ENCODE assay signal across 19 cellular contexts in the genomic region with DNA sequence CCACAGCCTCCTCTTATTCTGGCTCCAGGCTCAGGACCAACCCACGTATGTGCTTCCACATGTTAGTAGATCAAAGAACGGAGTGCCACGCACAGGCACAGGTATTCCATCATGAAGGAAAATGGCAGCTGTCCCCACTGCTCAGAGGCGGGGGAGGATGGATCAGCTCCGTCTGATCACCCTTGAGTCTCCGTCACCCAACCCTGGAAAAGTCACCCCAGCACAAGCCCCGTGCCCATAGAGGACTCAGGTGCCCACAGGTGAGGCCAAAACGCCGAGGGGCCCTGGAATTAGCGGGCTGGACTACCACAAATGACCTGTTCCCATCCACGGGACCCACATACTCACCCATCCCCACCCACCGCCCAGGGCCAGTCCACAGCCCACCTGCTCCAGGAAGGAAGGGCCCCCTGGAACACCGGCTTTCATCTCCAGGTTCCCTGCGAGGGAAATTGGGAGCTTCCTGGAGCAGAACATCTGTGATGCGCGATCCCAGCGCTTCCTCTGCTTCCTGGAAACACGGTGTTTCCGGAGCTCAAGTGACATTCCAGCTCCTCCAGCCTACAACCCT.
"Had no signal": no experiment of that assay in that cellular context is flagged by ENCODE, and none has a peak within 500 bp of the region (broad histone marks: within the 10 kb centered on the region; RNA-seq: fewer than 3 reads in every experiment).

No MANE protein-coding gene starts in this region.

- H3K4me3 ChIP-seq: adrenal gland, MG63, Peyer's patch had no signal

- DNase-seq: activated CD4-positive, alpha-beta T cell treated with anti-CD3 and anti-CD28 coated beads for 48 hours; activated CD4-positive, alpha-beta T cell treated with anti-CD3 and anti-CD28 coated beads, Interleukin-2, amount 50 U/mL, for 4 hours; activated CD4-positive, CD25-positive, alpha-beta regulatory T cell treated with anti-CD3 and anti-CD28 coated beads, Interleukin-2, amount 50 U/mL, for 72 hours; activated CD8-positive, alpha-beta T cell treated with anti-CD3 and anti-CD28 coated beads, Interleukin-2, amount 10 ng/mL, durations not matched to agents 7 days and 5 days; activated naive CD4-positive, alpha-beta T cell treated with anti-CD3 and anti-CD28 coated beads, Interleukin-2, amount 50 U/mL, for 16 hours; activated naive CD8-positive, alpha-beta T cell treated with anti-CD3 and anti-CD28 coated beads, Interleukin-2, amount 10 ng/mL, durations not matched to agents 7 days and 5 days; anterior cingulate cortex; MG63; MV-4-11; NCI-H1092 treated with DMSO at 0.1 percent for 48 hours; NCI-H1436; NCI-H187; NCI-H2081; NCI-H446; NCI-H524; Peyer's patch; SHP77 treated with DMSO at 0.1 percent for 48 hours had no signal

- H3K4me1 ChIP-seq: adrenal gland, Peyer's patch had no signal

- H3K27me3 ChIP-seq: adrenal gland, MG63, Peyer's patch had no signal

- H3K27ac ChIP-seq: adrenal gland, Peyer's patch, RWPE1 had no signal

- H3K9me3 ChIP-seq: adrenal gland, MG63, Peyer's patch had no signal

- ATAC-seq: activated CD8-positive, alpha-beta T cell treated with anti-CD3 and anti-CD28 coated beads, Interleukin-2, amount 10 ng/mL, durations not matched to agents 7 days and 5 days had no signal

- H3K36me3 ChIP-seq: adrenal gland, MG63, Peyer's patch had no signal
